ENCODE assay signal across 12 cellular contexts in the genomic region with DNA sequence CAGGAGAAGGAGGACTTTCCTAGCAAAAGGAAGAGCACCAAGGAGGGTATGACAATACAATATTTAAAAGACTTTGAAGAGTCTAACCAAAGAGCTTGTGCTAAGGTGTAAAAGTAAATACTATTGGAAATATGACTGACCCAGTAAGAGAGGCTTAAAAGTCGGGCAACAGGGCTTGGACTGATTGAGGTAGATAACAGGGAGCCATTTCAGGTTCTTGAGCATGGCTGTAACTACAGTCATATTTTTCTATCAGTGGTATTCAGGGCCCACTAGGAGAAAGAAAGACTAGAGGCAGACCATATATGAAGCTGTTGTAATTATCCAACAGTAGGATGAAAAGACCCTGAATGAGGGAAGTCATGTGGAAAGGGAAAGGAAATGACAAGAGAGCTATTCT.
DNase-seq lines count a peak whose midpoint lies in the region; ATAC-seq and TF ChIP-seq lines count a peak whose summit lies in the region.
"Had no signal": no experiment of that assay in that cellular context is flagged by ENCODE, and none has a peak within 500 bp of the region (broad histone marks: within the 10 kb centered on the region; RNA-seq: fewer than 3 reads in every experiment).

No MANE protein-coding gene starts in this region.

- TF ChIP-seq CTCF in OCI-LY7 (conservative IDR thresholded peaks at IDR 0.05; ENCODE audit: low read length) (no peak), tibial artery (IDR thresholded peaks at IDR 0.05) (no peak), left ventricle myocardium inferior (IDR thresholded peaks at IDR 0.05; ENCODE audit: borderline replicate concordance) (no peak)

- peak overlapping the region; percentile 13 for H3K27ac Mint-ChIP-seq in activated naive CD4-positive, alpha-beta T cell treated with anti-CD3 and anti-CD28 coated beads, Interleukin-2, amount 10 ng/mL, durations not matched to agents 7 days and 5 days
- peak overlapping the region; percentile 45 for H3K27ac Mint-ChIP-seq in dendritic cell treated with granulocyte-macrophage colony-stimulating factor and Interleukin-4, amounts not matched to agents 40 ng/mL and 50 ng/mL, for 4 days
- H3K27ac Mint-ChIP-seq in stimulated activated naive CD8-positive, alpha-beta T cell treated with anti-CD3 and anti-CD28 coated beads, Interleukin-15, amount 100 ng/mL, for 72 hours, result no peak overlapping the region

- POLR2A ChIA-PET in OCI-LY7 (lab: Charles Lee), result interaction anchor here (0.7 to 0.8 kb wide), 2 partner anchors 16 to 44 kb away, joined by 3 to 7 read pairs; no protein-coding TSS in a partner anchor

- no peak overlapping the region for H2AFZ ChIP-seq in OCI-LY7 (ENCODE audit: low read length)

- peaks cover 10% of the 10 kb centered on the region for H3K36me3 Mint-ChIP-seq in activated naive CD4-positive, alpha-beta T cell treated with anti-CD3 and anti-CD28 coated beads, Interleukin-2, amount 10 ng/mL, durations not matched to agents 7 days and 5 days
- peaks cover 15% of the 10 kb centered on the region for H3K36me3 Mint-ChIP-seq in dendritic cell treated with granulocyte-macrophage colony-stimulating factor and Interleukin-4, amounts not matched to agents 40 ng/mL and 50 ng/mL, for 4 days (ENCODE audit: low read depth)

- H3K4me3 Mint-ChIP-seq in activated naive CD4-positive, alpha-beta T cell treated with anti-CD3 and anti-CD28 coated beads, Interleukin-2, amount 10 ng/mL, durations not matched to agents 7 days and 5 days, result no peak overlapping the region
- no peak overlapping the region for H3K4me3 Mint-ChIP-seq in dendritic cell treated with granulocyte-macrophage colony-stimulating factor and Interleukin-4, amounts not matched to agents 40 ng/mL and 50 ng/mL, for 4 days
- H3K4me3 Mint-ChIP-seq in stimulated activated naive CD8-positive, alpha-beta T cell treated with anti-CD3 and anti-CD28 coated beads, Interleukin-15, amount 100 ng/mL, for 72 hours, result peak overlapping the region; percentile 80 to 84

- no peaks in the 10 kb centered on the region for H3K9me2 ChIP-seq in OCI-LY7 (ENCODE audit: insufficient read depth, low read length)

- H3K36me3 ChIP-seq in OCI-LY7 (ENCODE audit: insufficient read depth, low read length), result peaks cover 10% of the 10 kb centered on the region
- peaks cover 9% of the 10 kb centered on the region in 3 donors for H3K36me3 ChIP-seq in tibial artery
- peaks cover 26% of the 10 kb centered on the region for H3K36me3 ChIP-seq in left ventricle myocardium inferior
- H3K36me3 ChIP-seq: uterus had no signal

- H3K4me3 ChIP-seq in OCI-LY7 (ENCODE audit: low read depth, low read length, poor library complexity, severe bottlenecking) (no peak overlapping the region), tibial artery (no peak overlapping the region), left ventricle myocardium inferior (no peak overlapping the region)
- H3K4me3 ChIP-seq: left lung, stomach, uterus had no signal

- H3K79me2 ChIP-seq in OCI-LY7 (ENCODE audit: insufficient read depth, low read depth, low read length), result no peaks in the 10 kb centered on the region; the same call in 1 of the 2 replicates

- H3K27ac ChIP-seq in OCI-LY7 (ENCODE audit: low read depth, low read length, poor library complexity, severe bottlenecking) (no peak overlapping the region), tibial artery (no peak overlapping the region), left ventricle myocardium inferior (replicated peaks) (no peak overlapping the region)
- H3K27ac ChIP-seq: stomach, uterus had no signal

- no peaks in the 10 kb centered on the region for H3K27me3 ChIP-seq in tibial artery
- no peaks in the 10 kb centered on the region for H3K27me3 ChIP-seq in left ventricle myocardium inferior (ENCODE audit: low read depth)
- H3K27me3 ChIP-seq: left lung, stomach, uterus had no signal

- no peaks in the 10 kb centered on the region; the same call in 1 of the 2 replicates for H4K20me1 ChIP-seq in OCI-LY7 (ENCODE audit: insufficient read depth, low read length)

- BruUV-seq in OCI-LY7 (replicated peaks; lab: Mats Ljungman, UMichigan), result no TSS peak

- no peaks in the 10 kb centered on the region for H3K27me3 Mint-ChIP-seq in activated naive CD4-positive, alpha-beta T cell treated with anti-CD3 and anti-CD28 coated beads, Interleukin-2, amount 10 ng/mL, durations not matched to agents 7 days and 5 days
- no peaks in the 10 kb centered on the region for H3K27me3 Mint-ChIP-seq in dendritic cell treated with granulocyte-macrophage colony-stimulating factor and Interleukin-4, amounts not matched to agents 40 ng/mL and 50 ng/mL, for 4 days
- no peaks in the 10 kb centered on the region for H3K27me3 Mint-ChIP-seq in stimulated activated naive CD8-positive, alpha-beta T cell treated with anti-CD3 and anti-CD28 coated beads, Interleukin-15, amount 100 ng/mL, for 72 hours

- peak; percentile 22 for ATAC-seq in stimulated activated naive CD8-positive, alpha-beta T cell treated with anti-CD3 and anti-CD28 coated beads, Interleukin-15, amount 100 ng/mL, for 72 hours

- intact Hi-C loops in OCI-LY7 (cut with micrococcal nuclease; ENCODE audit: unreplicated experiment) (no loop called here), tibial artery (cut with DNase I; ENCODE audit: low total_unique reads) (no loop called here), left ventricle myocardium inferior (cut with micrococcal nuclease) (no loop called here)
- intact Hi-C loops in dendritic cell treated with granulocyte-macrophage colony-stimulating factor and Interleukin-4, amounts not matched to agents 40 ng/mL and 50 ng/mL, for 4 days (cut with micrococcal nuclease), result loop anchor here (5.0 to 10.0 kb wide), 2 partner anchors 37 to 85 kb away; no protein-coding TSS in a partner anchor

- H3K9me3 ChIP-seq in OCI-LY7 (ENCODE audit: low read length) (no peaks in the 10 kb centered on the region), tibial artery (no peaks in the 10 kb centered on the region), left ventricle myocardium inferior (replicated peaks) (no peaks in the 10 kb centered on the region)
- H3K9me3 ChIP-seq: left lung, stomach, uterus had no signal

- H3K9me3 Mint-ChIP-seq in activated naive CD4-positive, alpha-beta T cell treated with anti-CD3 and anti-CD28 coated beads, Interleukin-2, amount 10 ng/mL, durations not matched to agents 7 days and 5 days, result no peaks in the 10 kb centered on the region
- H3K9me3 Mint-ChIP-seq in dendritic cell treated with granulocyte-macrophage colony-stimulating factor and Interleukin-4, amounts not matched to agents 40 ng/mL and 50 ng/mL, for 4 days, result no peaks in the 10 kb centered on the region
- no peaks in the 10 kb centered on the region for H3K9me3 Mint-ChIP-seq in stimulated activated naive CD8-positive, alpha-beta T cell treated with anti-CD3 and anti-CD28 coated beads, Interleukin-15, amount 100 ng/mL, for 72 hours

- DNase-seq in activated naive CD4-positive, alpha-beta T cell treated with anti-CD3 and anti-CD28 coated beads, Interleukin-2, amount 10 ng/mL, durations not matched to agents 7 days and 5 days, result no peak
- no peak for DNase-seq in activated naive CD4-positive, alpha-beta T cell treated with anti-CD3 and anti-CD28 coated beads, Interleukin-2, amount 50 U/mL, for 16 hours
- DNase-seq in OCI-LY7 (ENCODE audit: low spot score), result no peak
- DNase-seq in stimulated activated naive CD8-positive, alpha-beta T cell treated with anti-CD3 and anti-CD28 coated beads, Interleukin-15, amount 100 ng/mL, for 72 hours, result no peak
- DNase-seq in tibial artery, result no peak
- no peak for DNase-seq in NCI-H2081 (lab: John Stamatoyannopoulos, UW)
- DNase-seq in left ventricle myocardium inferior, result no peak
- DNase-seq: foreskin melanocyte, uterus had no signal

- H3K4me1 ChIP-seq in OCI-LY7 (ENCODE audit: insufficient read depth, low read length, poor library complexity, severe bottlenecking), result peaks cover 14% of the 10 kb centered on the region
- H3K4me1 ChIP-seq in tibial artery, result peaks cover 0 to 8% (median 0%) of the 10 kb centered on the region in 4 donors
- peaks cover 22% of the 10 kb centered on the region for H3K4me1 ChIP-seq in left ventricle myocardium inferior
- H3K4me1 ChIP-seq: uterus had no signal

- CTCF ChIA-PET in activated naive CD4-positive, alpha-beta T cell treated with anti-CD3 and anti-CD28 coated beads, Interleukin-2, amount 10 ng/mL, durations not matched to agents 7 days and 5 days (lab: Charles Lee), result interaction anchor here (1.0 to 2.4 kb wide), 4 partner anchors 19 to 109 kb away, joined by 3 to 6 read pairs (median 4); no protein-coding TSS in a partner anchor
- CTCF ChIA-PET in OCI-LY7 (lab: Charles Lee; ENCODE audit: unreplicated experiment), result no interaction called here

- H3K4me1 Mint-ChIP-seq in activated naive CD4-positive, alpha-beta T cell treated with anti-CD3 and anti-CD28 coated beads, Interleukin-2, amount 10 ng/mL, durations not matched to agents 7 days and 5 days, result peaks cover 33% of the 10 kb centered on the region
- peaks cover 28% of the 10 kb centered on the region for H3K4me1 Mint-ChIP-seq in dendritic cell treated with granulocyte-macrophage colony-stimulating factor and Interleukin-4, amounts not matched to agents 40 ng/mL and 50 ng/mL, for 4 days (ENCODE audit: low read depth)
- H3K4me1 Mint-ChIP-seq in stimulated activated naive CD8-positive, alpha-beta T cell treated with anti-CD3 and anti-CD28 coated beads, Interleukin-15, amount 100 ng/mL, for 72 hours, result peaks cover 31% of the 10 kb centered on the region

- H3K4me2 ChIP-seq in OCI-LY7 (ENCODE audit: low read length), result peak overlapping the region; percentile 25; the same call in 1 of the 2 replicates

Comparison
In these comparisons a context has a peak if more than half of its experiments do, and no peak if none do; other contexts are left out.
1. H3K27ac Mint-ChIP-seq: peak in activated naive CD4-positive, alpha-beta T cell treated with anti-CD3 and anti-CD28 coated beads, Interleukin-2, amount 10 ng/mL, durations not matched to agents 7 days and 5 days (single experiment) and dendritic cell treated with granulocyte-macrophage colony-stimulating factor and Interleukin-4, amounts not matched to agents 40 ng/mL and 50 ng/mL, for 4 days (single experiment); none in stimulated activated naive CD8-positive, alpha-beta T cell treated with anti-CD3 and anti-CD28 coated beads, Interleukin-15, amount 100 ng/mL, for 72 hours (0 of 2).
2. H3K4me3 Mint-ChIP-seq: peak in stimulated activated naive CD8-positive, alpha-beta T cell treated with anti-CD3 and anti-CD28 coated beads, Interleukin-15, amount 100 ng/mL, for 72 hours (2 of 2); none in activated naive CD4-positive, alpha-beta T cell treated with anti-CD3 and anti-CD28 coated beads, Interleukin-2, amount 10 ng/mL, durations not matched to agents 7 days and 5 days (single experiment) and dendritic cell treated with granulocyte-macrophage colony-stimulating factor and Interleukin-4, amounts not matched to agents 40 ng/mL and 50 ng/mL, for 4 days (single experiment).